Comparison of ENCODE assay signal across 11 cellular contexts in the genomic region with DNA sequence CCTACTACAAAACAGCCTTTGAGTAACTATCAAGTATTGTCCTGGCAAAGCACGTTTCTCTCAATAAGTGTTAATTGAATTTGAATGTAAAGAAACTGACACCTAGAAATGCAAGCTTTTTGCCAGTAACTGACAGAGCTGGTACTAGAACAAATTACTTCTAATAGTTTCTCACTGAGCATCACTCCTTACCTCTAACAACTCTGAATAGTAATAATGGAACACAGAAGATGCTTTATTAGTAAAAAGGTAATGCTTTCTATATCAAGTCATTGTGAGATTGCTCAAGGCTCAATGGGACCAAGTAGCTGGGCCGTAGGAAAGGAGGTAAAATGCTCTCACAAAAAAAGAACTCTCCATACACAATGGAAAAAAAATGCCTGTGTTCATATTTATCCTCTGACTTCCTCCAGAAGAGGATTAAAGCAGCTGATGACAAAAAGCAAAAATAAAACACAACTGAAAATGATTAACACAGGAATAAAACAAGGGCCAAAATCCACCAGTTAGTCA. TPM values are rescaled to one million over a fixed set of nuclear protein-coding genes. Genes with fewer than 3 reads are reported as not detected.
DNase-seq lines count a peak whose midpoint lies in the region; ATAC-seq and TF ChIP-seq lines count a peak whose summit lies in the region.
"Had no signal": no experiment of that assay in that cellular context is flagged by ENCODE, and none has a peak within 500 bp of the region (broad histone marks: within the 10 kb centered on the region; RNA-seq: fewer than 3 reads in every experiment).

No MANE protein-coding gene starts in this region.

- no peak for TF ChIP-seq CTCF in type B pancreatic cell (conservative IDR thresholded peaks at IDR 0.05)
- no peak for TF ChIP-seq CTCF in endodermal cell (conservative IDR thresholded peaks at IDR 0.05)

- H3K4me1 Mint-ChIP-seq in activated T-cell treated with anti-CD3 and anti-CD28 coated beads, Interleukin-2, amount 50 U/mL, for 4 hours (ENCODE audit: low read depth), result peaks cover 33% of the 10 kb centered on the region
- peaks cover 34% of the 10 kb centered on the region for H3K4me1 Mint-ChIP-seq in stimulated activated naive CD8-positive, alpha-beta T cell treated with anti-CD3 and anti-CD28 coated beads, Interleukin-15, amount 100 ng/mL, for 72 hours
- H3K4me1 Mint-ChIP-seq in type B pancreatic cell (ENCODE audit: unreplicated experiment) (no peaks in the 10 kb centered on the region), endodermal cell (no peaks in the 10 kb centered on the region)
- H3K4me1 Mint-ChIP-seq: activated naive CD4-positive, alpha-beta T cell treated with anti-CD3 and anti-CD28 coated beads, Interleukin-2, amount 50 U/mL, for 24 hours had no signal

- H3K9me3 Mint-ChIP-seq in activated T-cell treated with anti-CD3 and anti-CD28 coated beads, Interleukin-2, amount 50 U/mL, for 4 hours, result peaks cover 8% of the 10 kb centered on the region
- H3K9me3 Mint-ChIP-seq in stimulated activated naive CD8-positive, alpha-beta T cell treated with anti-CD3 and anti-CD28 coated beads, Interleukin-15, amount 100 ng/mL, for 72 hours, result peaks cover 4 to 12% of the 10 kb centered on the region in 2 donors
- H3K9me3 Mint-ChIP-seq in type B pancreatic cell (no peaks in the 10 kb centered on the region), endodermal cell (peaks cover 4% of the 10 kb centered on the region)

- H3K4me2 ChIP-seq in GM23248 (ENCODE audit: unreplicated experiment), result no peak overlapping the region

- ATAC-seq in activated T-cell treated with anti-CD3 and anti-CD28 coated beads, Interleukin-2, amount 50 U/mL, for 4 hours, result peak; percentile 49 to 54
- peak; percentile 50 for ATAC-seq in HG03354 (IDR thresholded peaks at IDR 0.05; ENCODE audit: poor library complexity, severe bottlenecking, unreplicated experiment)
- ATAC-seq in stimulated activated naive CD8-positive, alpha-beta T cell treated with anti-CD3 and anti-CD28 coated beads, Interleukin-15, amount 100 ng/mL, for 72 hours, result peak; percentile 81

- H3K4me3 ChIP-seq in GM23248 (no peak overlapping the region), endodermal cell (ENCODE audit: low read length) (no peak overlapping the region)

- 29 to 30% methylated on average over 2 of the region's 2 CpGs for WGBS in GM23248 (ENCODE audit: low coverage in 1 of 2, low lambda C conversion rate in 2 of 2, missing lambda C conversion rate in 2 of 2), 2 experiments
- WGBS in endodermal cell (ENCODE audit: insufficient coverage in 1 of 2, insufficient read length in 1 of 2), 2 experiments, result 86% methylated on average over 2 of the region's 2 CpGs; no CpG with 5 or more reads in 1 of the 2 experiments

- no peaks in the 10 kb centered on the region for H3K9me2 ChIP-seq in GM23248 (ENCODE audit: insufficient read depth)

- H4K20me1 ChIP-seq in GM23248 (ENCODE audit: insufficient read depth), result no peaks in the 10 kb centered on the region

- DNase-seq in activated T-cell treated with anti-CD3 and anti-CD28 coated beads, Interleukin-2, amount 50 U/mL, for 4 hours, result no peak
- no peak for DNase-seq in activated T-cell treated with anti-CD3 and anti-CD28 coated beads, Interleukin-2, amount 50 U/mL, for 1 hour
- DNase-seq in GM23248 (peak; percentile 15), SW 1271 (lab: John Stamatoyannopoulos, UW) (no peak), type B pancreatic cell (ENCODE audit: extremely low spot score, unreplicated experiment) (no peak), endodermal cell (no peak)
- DNase-seq in stimulated activated naive CD8-positive, alpha-beta T cell treated with anti-CD3 and anti-CD28 coated beads, Interleukin-15, amount 100 ng/mL, for 72 hours, result no peak
- DNase-seq: hippocampal formation, NCI-H1092 treated with DMSO at 0.1 percent for 48 hours had no signal

- no peaks in the 10 kb centered on the region for H3K36me3 ChIP-seq in GM23248 (ENCODE audit: low read depth)
- H3K36me3 ChIP-seq in endodermal cell (ENCODE audit: control insufficient read depth, insufficient read depth, low read length), result no peaks in the 10 kb centered on the region

- H3K9me3 ChIP-seq in GM23248 (ENCODE audit: low read depth), result no peaks in the 10 kb centered on the region
- peaks cover 11% of the 10 kb centered on the region for H3K9me3 ChIP-seq in endodermal cell (ENCODE audit: control insufficient read depth, low read length)

- no peaks in the 10 kb centered on the region for H3K27me3 ChIP-seq in GM23248 (replicated peaks; ENCODE audit: insufficient read depth)
- no peaks in the 10 kb centered on the region for H3K27me3 ChIP-seq in endodermal cell (ENCODE audit: control insufficient read depth, insufficient read depth, low read length, poor library complexity, severe bottlenecking)

- H3F3A ChIP-seq in GM23248 (ENCODE audit: insufficient read depth), result peaks cover 22% of the 10 kb centered on the region; the same call in 1 of the 2 replicates

- H3K9ac ChIP-seq in GM23248 (no peak overlapping the region), endodermal cell (ENCODE audit: extremely low read depth, low read length, poor library complexity, severe bottlenecking) (no peak overlapping the region)

- H3K4me1 ChIP-seq in GM23248 (ENCODE audit: insufficient read depth), result peaks cover 12% of the 10 kb centered on the region; the same call in 1 of the 2 replicates
- H3K4me1 ChIP-seq in endodermal cell (ENCODE audit: control insufficient read depth, insufficient read depth, low read length), result no peaks in the 10 kb centered on the region

- H3K79me2 ChIP-seq in GM23248 (ENCODE audit: insufficient read depth), result no peaks in the 10 kb centered on the region

- H3K4me3 Mint-ChIP-seq in activated T-cell treated with anti-CD3 and anti-CD28 coated beads, Interleukin-2, amount 50 U/mL, for 4 hours, result peak overlapping the region; percentile 23
- H3K4me3 Mint-ChIP-seq in stimulated activated naive CD8-positive, alpha-beta T cell treated with anti-CD3 and anti-CD28 coated beads, Interleukin-15, amount 100 ng/mL, for 72 hours, result peak overlapping the region in 1 of 2 donors; percentile 27
- H3K4me3 Mint-ChIP-seq in type B pancreatic cell, result no peak overlapping the region
- no peak overlapping the region for H3K4me3 Mint-ChIP-seq in endodermal cell
- H3K4me3 Mint-ChIP-seq: activated naive CD4-positive, alpha-beta T cell treated with anti-CD3 and anti-CD28 coated beads, Interleukin-2, amount 50 U/mL, for 24 hours had no signal

- H3K27ac ChIP-seq in GM23248, result no peak overlapping the region
- no peak overlapping the region for H3K27ac ChIP-seq in endodermal cell (ENCODE audit: low read depth, low read length)

- no peaks in the 10 kb centered on the region for H3K27me3 Mint-ChIP-seq in activated T-cell treated with anti-CD3 and anti-CD28 coated beads, Interleukin-2, amount 50 U/mL, for 4 hours (ENCODE audit: low read depth)
- H3K27me3 Mint-ChIP-seq in stimulated activated naive CD8-positive, alpha-beta T cell treated with anti-CD3 and anti-CD28 coated beads, Interleukin-15, amount 100 ng/mL, for 72 hours, result no peaks in the 10 kb centered on the region
- H3K27me3 Mint-ChIP-seq in type B pancreatic cell (peaks cover 6% of the 10 kb centered on the region), endodermal cell (ENCODE audit: insufficient read depth) (peaks cover 2% of the 10 kb centered on the region)
- H3K27me3 Mint-ChIP-seq: activated naive CD4-positive, alpha-beta T cell treated with anti-CD3 and anti-CD28 coated beads, Interleukin-2, amount 50 U/mL, for 24 hours had no signal

- in situ Hi-C loops in GM23248 (cut with MboI), result no loop called here

- peaks cover 4% of the 10 kb centered on the region for H3K36me3 Mint-ChIP-seq in activated T-cell treated with anti-CD3 and anti-CD28 coated beads, Interleukin-2, amount 50 U/mL, for 4 hours (ENCODE audit: insufficient read depth)
- H3K36me3 Mint-ChIP-seq in type B pancreatic cell, result no peaks in the 10 kb centered on the region
- H3K36me3 Mint-ChIP-seq in endodermal cell (ENCODE audit: low read depth), result no peaks in the 10 kb centered on the region

- no peak overlapping the region for H2AFZ ChIP-seq in GM23248

- H3K27ac Mint-ChIP-seq in stimulated activated naive CD8-positive, alpha-beta T cell treated with anti-CD3 and anti-CD28 coated beads, Interleukin-15, amount 100 ng/mL, for 72 hours, result peak overlapping the region; percentile 31 to 58
- H3K27ac Mint-ChIP-seq in type B pancreatic cell (no peak overlapping the region), endodermal cell (no peak overlapping the region)
- H3K27ac Mint-ChIP-seq: activated naive CD4-positive, alpha-beta T cell treated with anti-CD3 and anti-CD28 coated beads, Interleukin-2, amount 50 U/mL, for 24 hours had no signal

RNA-seq across cellular contexts. Expression of a gene that starts 11.8 kb away (rescaled TPM):
- total RNA-seq in activated T-cell treated with anti-CD3 and anti-CD28 coated beads, Interleukin-2, amount 50 U/mL, for 4 hours, result 1 to 10 TPM; 2.4 to 4.1 (median 2.8) TPM
- total RNA-seq in GM23248 (2014; rRNA removed; shearing (Covaris generic)), result 0.22 TPM in 1 of 2 replicates, not detected in the other
- polyA plus RNA-seq in GM23248 (2016; fragmentation: Nextera tagmentation; extraction: Ambion mirVana), result 0.18 and 0.23 TPM in 2 replicates
- 0.94 and 1.1 TPM in 2 replicates for total RNA-seq in type B pancreatic cell (ENCODE audit: low replicate concordance)
- total RNA-seq in endodermal cell, result under 1 TPM in 1 of 2 donors, not detected in 1; 0.29 TPM
- polyA plus RNA-seq in endodermal cell (2013, experiment 1 of 2), result 0.53 TPM
- polyA plus RNA-seq in endodermal cell (2013, experiment 2 of 2), result 1.0 TPM

Comparison
In these comparisons a context has a peak if more than half of its experiments do, and no peak if none do; other contexts are left out.
1. H3K27ac Mint-ChIP-seq: peak in stimulated activated naive CD8-positive, alpha-beta T cell treated with anti-CD3 and anti-CD28 coated beads, Interleukin-15, amount 100 ng/mL, for 72 hours (2 of 2); none in type B pancreatic cell (single experiment) and endodermal cell (single experiment).
2. Peak in every context shown above with its lines, with median percentiles within 50 percentile points of each other: ATAC-seq.